ENCODE assay signal across 2 cellular contexts in the genomic region with DNA sequence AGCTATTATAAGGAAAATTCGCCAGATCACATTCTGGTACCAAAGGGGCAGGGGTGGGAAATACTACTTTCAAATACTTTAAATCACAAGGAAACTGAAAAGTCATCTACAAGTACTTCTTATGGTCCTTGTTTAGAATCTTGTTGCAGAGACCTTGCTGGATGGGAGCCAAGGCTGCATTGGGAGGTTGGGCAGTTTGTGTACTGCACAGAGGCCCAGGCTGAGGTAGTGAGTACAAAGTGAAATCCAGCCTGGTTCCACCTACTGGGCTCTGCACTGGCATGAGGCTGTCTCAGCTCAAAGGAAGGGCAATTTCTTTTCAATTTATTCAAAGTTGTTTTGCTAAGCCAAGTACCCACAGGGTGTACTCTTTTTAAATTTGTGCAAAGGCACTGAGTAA.
TF ChIP-seq lines count a peak whose summit lies in the region.

No MANE protein-coding gene starts in this region.

TF ChIP-seq in GM23338, 12 proteins besides CTCF, POLR2A, EP300 and RAD21 (continued from another document):
- TF ChIP-seq, protein P1, sequence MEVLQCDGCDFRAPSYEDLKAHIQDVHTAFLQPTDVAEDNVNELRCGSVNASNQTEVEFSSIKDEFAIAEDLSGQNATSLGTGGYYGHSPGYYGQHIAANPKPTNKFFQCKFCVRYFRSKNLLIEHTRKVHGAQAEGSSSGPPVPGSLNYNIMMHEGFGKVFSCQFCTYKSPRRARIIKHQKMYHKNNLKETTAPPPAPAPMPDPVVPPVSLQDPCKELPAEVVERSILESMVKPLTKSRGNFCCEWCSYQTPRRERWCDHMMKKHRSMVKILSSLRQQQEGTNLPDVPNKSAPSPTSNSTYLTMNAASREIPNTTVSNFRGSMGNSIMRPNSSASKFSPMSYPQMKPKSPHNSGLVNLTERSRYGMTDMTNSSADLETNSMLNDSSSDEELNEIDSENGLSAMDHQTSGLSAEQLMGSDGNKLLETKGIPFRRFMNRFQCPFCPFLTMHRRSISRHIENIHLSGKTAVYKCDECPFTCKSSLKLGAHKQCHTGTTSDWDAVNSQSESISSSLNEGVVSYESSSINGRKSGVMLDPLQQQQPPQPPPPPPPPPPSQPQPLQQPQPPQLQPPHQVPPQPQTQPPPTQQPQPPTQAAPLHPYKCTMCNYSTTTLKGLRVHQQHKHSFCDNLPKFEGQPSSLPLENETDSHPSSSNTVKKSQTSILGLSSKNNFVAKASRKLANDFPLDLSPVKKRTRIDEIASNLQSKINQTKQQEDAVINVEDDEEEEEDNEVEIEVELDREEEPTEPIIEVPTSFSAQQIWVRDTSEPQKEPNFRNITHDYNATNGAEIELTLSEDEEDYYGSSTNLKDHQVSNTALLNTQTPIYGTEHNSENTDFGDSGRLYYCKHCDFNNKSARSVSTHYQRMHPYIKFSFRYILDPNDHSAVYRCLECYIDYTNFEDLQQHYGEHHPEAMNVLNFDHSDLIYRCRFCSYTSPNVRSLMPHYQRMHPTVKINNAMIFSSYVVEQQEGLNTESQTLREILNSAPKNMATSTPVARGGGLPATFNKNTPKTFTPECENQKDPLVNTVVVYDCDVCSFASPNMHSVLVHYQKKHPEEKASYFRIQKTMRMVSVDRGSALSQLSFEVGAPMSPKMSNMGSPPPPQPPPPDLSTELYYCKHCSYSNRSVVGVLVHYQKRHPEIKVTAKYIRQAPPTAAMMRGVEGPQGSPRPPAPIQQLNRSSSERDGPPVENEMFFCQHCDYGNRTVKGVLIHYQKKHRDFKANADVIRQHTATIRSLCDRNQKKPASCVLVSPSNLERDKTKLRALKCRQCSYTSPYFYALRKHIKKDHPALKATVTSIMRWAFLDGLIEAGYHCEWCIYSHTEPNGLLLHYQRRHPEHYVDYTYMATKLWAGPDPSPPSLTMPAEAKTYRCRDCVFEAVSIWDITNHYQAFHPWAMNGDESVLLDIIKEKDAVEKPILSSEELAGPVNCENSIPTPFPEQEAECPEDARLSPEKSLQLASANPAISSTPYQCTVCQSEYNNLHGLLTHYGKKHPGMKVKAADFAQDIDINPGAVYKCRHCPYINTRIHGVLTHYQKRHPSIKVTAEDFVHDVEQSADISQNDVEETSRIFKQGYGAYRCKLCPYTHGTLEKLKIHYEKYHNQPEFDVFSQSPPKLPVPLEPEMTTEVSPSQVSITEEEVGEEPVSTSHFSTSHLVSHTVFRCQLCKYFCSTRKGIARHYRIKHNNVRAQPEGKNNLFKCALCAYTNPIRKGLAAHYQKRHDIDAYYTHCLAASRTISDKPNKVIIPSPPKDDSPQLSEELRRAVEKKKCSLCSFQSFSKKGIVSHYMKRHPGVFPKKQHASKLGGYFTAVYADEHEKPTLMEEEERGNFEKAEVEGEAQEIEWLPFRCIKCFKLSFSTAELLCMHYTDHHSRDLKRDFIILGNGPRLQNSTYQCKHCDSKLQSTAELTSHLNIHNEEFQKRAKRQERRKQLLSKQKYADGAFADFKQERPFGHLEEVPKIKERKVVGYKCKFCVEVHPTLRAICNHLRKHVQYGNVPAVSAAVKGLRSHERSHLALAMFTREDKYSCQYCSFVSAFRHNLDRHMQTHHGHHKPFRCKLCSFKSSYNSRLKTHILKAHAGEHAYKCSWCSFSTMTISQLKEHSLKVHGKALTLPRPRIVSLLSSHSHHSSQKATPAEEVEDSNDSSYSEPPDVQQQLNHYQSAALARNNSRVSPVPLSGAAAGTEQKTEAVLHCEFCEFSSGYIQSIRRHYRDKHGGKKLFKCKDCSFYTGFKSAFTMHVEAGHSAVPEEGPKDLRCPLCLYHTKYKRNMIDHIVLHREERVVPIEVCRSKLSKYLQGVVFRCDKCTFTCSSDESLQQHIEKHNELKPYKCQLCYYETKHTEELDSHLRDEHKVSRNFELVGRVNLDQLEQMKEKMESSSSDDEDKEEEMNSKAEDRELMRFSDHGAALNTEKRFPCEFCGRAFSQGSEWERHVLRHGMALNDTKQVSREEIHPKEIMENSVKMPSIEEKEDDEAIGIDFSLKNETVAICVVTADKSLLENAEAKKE (CRISPR knock-in tag; IDR thresholded peaks at IDR 0.05): no peak
- no peak for TF ChIP-seq ZNF331 (CRISPR knock-in tag; IDR thresholded peaks at IDR 0.05; ENCODE audit: low read depth)
- TF ChIP-seq, protein P2, sequence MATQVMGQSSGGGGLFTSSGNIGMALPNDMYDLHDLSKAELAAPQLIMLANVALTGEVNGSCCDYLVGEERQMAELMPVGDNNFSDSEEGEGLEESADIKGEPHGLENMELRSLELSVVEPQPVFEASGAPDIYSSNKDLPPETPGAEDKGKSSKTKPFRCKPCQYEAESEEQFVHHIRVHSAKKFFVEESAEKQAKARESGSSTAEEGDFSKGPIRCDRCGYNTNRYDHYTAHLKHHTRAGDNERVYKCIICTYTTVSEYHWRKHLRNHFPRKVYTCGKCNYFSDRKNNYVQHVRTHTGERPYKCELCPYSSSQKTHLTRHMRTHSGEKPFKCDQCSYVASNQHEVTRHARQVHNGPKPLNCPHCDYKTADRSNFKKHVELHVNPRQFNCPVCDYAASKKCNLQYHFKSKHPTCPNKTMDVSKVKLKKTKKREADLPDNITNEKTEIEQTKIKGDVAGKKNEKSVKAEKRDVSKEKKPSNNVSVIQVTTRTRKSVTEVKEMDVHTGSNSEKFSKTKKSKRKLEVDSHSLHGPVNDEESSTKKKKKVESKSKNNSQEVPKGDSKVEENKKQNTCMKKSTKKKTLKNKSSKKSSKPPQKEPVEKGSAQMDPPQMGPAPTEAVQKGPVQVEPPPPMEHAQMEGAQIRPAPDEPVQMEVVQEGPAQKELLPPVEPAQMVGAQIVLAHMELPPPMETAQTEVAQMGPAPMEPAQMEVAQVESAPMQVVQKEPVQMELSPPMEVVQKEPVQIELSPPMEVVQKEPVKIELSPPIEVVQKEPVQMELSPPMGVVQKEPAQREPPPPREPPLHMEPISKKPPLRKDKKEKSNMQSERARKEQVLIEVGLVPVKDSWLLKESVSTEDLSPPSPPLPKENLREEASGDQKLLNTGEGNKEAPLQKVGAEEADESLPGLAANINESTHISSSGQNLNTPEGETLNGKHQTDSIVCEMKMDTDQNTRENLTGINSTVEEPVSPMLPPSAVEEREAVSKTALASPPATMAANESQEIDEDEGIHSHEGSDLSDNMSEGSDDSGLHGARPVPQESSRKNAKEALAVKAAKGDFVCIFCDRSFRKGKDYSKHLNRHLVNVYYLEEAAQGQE (IDR thresholded peaks at IDR 0.05; ENCODE audit: unreplicated experiment): no peak
- no peak for TF ChIP-seq CREB1 (CRISPR knock-in tag; IDR thresholded peaks at IDR 0.05; ENCODE audit: low read depth)
- TF ChIP-seq ZNF114 (CRISPR knock-in tag; IDR thresholded peaks at IDR 0.05): no peak
- no peak for TF ChIP-seq STAT1 (IDR thresholded peaks at IDR 0.05; ENCODE audit: unreplicated experiment)

TF ChIP-seq in Ishikawa, 13 proteins besides CTCF, POLR2A, EP300 and RAD21 (continued from another document):
- TF ChIP-seq, protein P3, sequence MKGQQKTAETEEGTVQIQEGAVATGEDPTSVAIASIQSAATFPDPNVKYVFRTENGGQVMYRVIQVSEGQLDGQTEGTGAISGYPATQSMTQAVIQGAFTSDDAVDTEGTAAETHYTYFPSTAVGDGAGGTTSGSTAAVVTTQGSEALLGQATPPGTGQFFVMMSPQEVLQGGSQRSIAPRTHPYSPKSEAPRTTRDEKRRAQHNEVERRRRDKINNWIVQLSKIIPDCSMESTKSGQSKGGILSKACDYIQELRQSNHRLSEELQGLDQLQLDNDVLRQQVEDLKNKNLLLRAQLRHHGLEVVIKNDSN (IDR thresholded peaks at IDR 0.05): no peak
